ENCODE assay signal across 1 cellular context in genomic region chr5:103562453-103563157, GRCh38.
A peak's percentile ranks its signal among the peaks of the same experiment; 100 is the strongest.
TF ChIP-seq lines count a peak whose summit lies in the region.

NUDT12 (minus strand) TSS chr5:103562789; CDS start chr5:103560248, 2,541 bp downstream.

TF ChIP-seq in HepG2, 621 proteins besides CTCF, POLR2A, EP300 and RAD21 (continued from another document and continues in another):
- TF ChIP-seq, protein P1, sequence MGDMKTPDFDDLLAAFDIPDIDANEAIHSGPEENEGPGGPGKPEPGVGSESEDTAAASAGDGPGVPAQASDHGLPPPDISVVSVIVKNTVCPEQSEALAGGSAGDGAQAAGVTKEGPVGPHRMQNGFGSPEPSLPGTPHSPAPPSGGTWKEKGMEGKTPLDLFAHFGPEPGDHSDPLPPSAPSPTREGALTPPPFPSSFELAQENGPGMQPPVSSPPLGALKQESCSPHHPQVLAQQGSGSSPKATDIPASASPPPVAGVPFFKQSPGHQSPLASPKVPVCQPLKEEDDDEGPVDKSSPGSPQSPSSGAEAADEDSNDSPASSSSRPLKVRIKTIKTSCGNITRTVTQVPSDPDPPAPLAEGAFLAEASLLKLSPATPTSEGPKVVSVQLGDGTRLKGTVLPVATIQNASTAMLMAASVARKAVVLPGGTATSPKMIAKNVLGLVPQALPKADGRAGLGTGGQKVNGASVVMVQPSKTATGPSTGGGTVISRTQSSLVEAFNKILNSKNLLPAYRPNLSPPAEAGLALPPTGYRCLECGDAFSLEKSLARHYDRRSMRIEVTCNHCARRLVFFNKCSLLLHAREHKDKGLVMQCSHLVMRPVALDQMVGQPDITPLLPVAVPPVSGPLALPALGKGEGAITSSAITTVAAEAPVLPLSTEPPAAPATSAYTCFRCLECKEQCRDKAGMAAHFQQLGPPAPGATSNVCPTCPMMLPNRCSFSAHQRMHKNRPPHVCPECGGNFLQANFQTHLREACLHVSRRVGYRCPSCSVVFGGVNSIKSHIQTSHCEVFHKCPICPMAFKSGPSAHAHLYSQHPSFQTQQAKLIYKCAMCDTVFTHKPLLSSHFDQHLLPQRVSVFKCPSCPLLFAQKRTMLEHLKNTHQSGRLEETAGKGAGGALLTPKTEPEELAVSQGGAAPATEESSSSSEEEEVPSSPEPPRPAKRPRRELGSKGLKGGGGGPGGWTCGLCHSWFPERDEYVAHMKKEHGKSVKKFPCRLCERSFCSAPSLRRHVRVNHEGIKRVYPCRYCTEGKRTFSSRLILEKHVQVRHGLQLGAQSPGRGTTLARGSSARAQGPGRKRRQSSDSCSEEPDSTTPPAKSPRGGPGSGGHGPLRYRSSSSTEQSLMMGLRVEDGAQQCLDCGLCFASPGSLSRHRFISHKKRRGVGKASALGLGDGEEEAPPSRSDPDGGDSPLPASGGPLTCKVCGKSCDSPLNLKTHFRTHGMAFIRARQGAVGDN (CRISPR knock-in tag; IDR thresholded peaks at IDR 0.05) = peak; percentile 66
- TF ChIP-seq ZMYM4 (CRISPR knock-in tag; IDR thresholded peaks at IDR 0.05) (0 out of 2 replicates have a peak, but pooled peaks have one; percentile 13), FLYWCH1 (CRISPR knock-in tag; IDR thresholded peaks at IDR 0.05) (no peak), KMT2B (CRISPR knock-in tag; IDR thresholded peaks at IDR 0.05) (peak; percentile 54; the same call in 1 of the 2 replicates), JUND (CRISPR knock-in tag; IDR thresholded peaks at IDR 0.05) (no peak), ETV6 (CRISPR knock-in tag; conservative IDR thresholded peaks at IDR 0.05) (no peak), BORCS8-MEF2B (CRISPR knock-in tag; IDR thresholded peaks at IDR 0.05) (no peak), ZFP62 (CRISPR knock-in tag; IDR thresholded peaks at IDR 0.05) (no peak), ZSCAN25 (CRISPR knock-in tag; IDR thresholded peaks at IDR 0.05) (no peak), ZNF232 (CRISPR knock-in tag; IDR thresholded peaks at IDR 0.05; ENCODE audit: borderline replicate concordance) (no peak), ZNF430 (CRISPR knock-in tag; IDR thresholded peaks at IDR 0.05) (no peak), ASH2L (IDR thresholded peaks at IDR 0.05; ENCODE audit: insufficient read length, low read depth, low read length) (peak; percentile 47), YEATS4 (CRISPR knock-in tag; IDR thresholded peaks at IDR 0.05; ENCODE audit: borderline replicate concordance) (0 out of 2 replicates have a peak, but pooled peaks have one; percentile 21), ZNF790 (CRISPR knock-in tag; IDR thresholded peaks at IDR 0.05; ENCODE audit: borderline replicate concordance) (no peak), RFX5 (IDR thresholded peaks at IDR 0.05; ENCODE audit: low read depth, low read length) (no peak), GABPB1 (CRISPR knock-in tag; IDR thresholded peaks at IDR 0.05) (peak; percentile 77), ZNF558 (CRISPR knock-in tag; IDR thresholded peaks at IDR 0.05; ENCODE audit: borderline replicate concordance) (no peak), ZNF724P (CRISPR knock-in tag; IDR thresholded peaks at IDR 0.05; ENCODE audit: borderline replicate concordance) (no peak), ZNF33B (CRISPR knock-in tag; IDR thresholded peaks at IDR 0.05) (no peak), SAP130 (CRISPR knock-in tag; IDR thresholded peaks at IDR 0.05; ENCODE audit: low read depth) (peak; percentile 16; the same call in 1 of the 2 replicates), BRF2 (CRISPR knock-in tag; IDR thresholded peaks at IDR 0.05) (no peak), RBM39 (IDR thresholded peaks at IDR 0.05; ENCODE audit: low read depth, low read length, poor library complexity, severe bottlenecking) (no peak), GABPA (IDR thresholded peaks at IDR 0.05; ENCODE audit: low read depth, low read length) (peak; percentile 60), GABPA (CRISPR knock-in tag; IDR thresholded peaks at IDR 0.05; ENCODE audit: low read depth) (peak; percentile 82), IRF9 (CRISPR knock-in tag; IDR thresholded peaks at IDR 0.05; ENCODE audit: borderline replicate concordance) (0 out of 2 replicates have a peak, but pooled peaks have one; percentile 31), NCOA5 (CRISPR knock-in tag; IDR thresholded peaks at IDR 0.05) (no peak), PPARG (CRISPR knock-in tag; conservative IDR thresholded peaks at IDR 0.05) (no peak), CBX1 (IDR thresholded peaks at IDR 0.05; ENCODE audit: low read depth) (no peak), POLR2G (IDR thresholded peaks at IDR 0.05; ENCODE audit: low read depth, low read length) (peak; percentile 59), ZNF567 (CRISPR knock-in tag; IDR thresholded peaks at IDR 0.05; ENCODE audit: borderline replicate concordance) (no peak), KDM5B (CRISPR knock-in tag; IDR thresholded peaks at IDR 0.05; ENCODE audit: borderline replicate concordance) (no peak), MAZ (IDR thresholded peaks at IDR 0.05; ENCODE audit: borderline replicate concordance, low read depth, low read length) (no peak), MAZ (CRISPR knock-in tag; IDR thresholded peaks at IDR 0.05; ENCODE audit: low read depth) (no peak), MIER3 (CRISPR knock-in tag; IDR thresholded peaks at IDR 0.05; ENCODE audit: borderline replicate concordance) (no peak), PCBP1 (IDR thresholded peaks at IDR 0.05; ENCODE audit: borderline replicate concordance, low read depth, low read length) (no peak), PHF8 (CRISPR knock-in tag; IDR thresholded peaks at IDR 0.05) (peak; percentile 68; the same call in 1 of the 2 replicates), ATF7-NPFF (CRISPR knock-in tag; IDR thresholded peaks at IDR 0.05; ENCODE audit: low read depth) (no peak), ARID5B (CRISPR knock-in tag; IDR thresholded peaks at IDR 0.05) (no peak; the same call in 1 of the 2 replicates), ZNF253 (CRISPR knock-in tag; IDR thresholded peaks at IDR 0.05; ENCODE audit: borderline replicate concordance) (no peak), ZFX (CRISPR knock-in tag; IDR thresholded peaks at IDR 0.05; ENCODE audit: low read depth) (peak; percentile 59), ZFP36 (IDR thresholded peaks at IDR 0.05; ENCODE audit: borderline replicate concordance, low read depth, low read length, partially characterized antibody) (no peak), HOXD1 (CRISPR knock-in tag; IDR thresholded peaks at IDR 0.05) (no peak), KDM2A (CRISPR knock-in tag; IDR thresholded peaks at IDR 0.05; ENCODE audit: borderline replicate concordance, low read depth) (peak; percentile 34; the same call in 1 of the 2 replicates), ZBTB46 (CRISPR knock-in tag; IDR thresholded peaks at IDR 0.05; ENCODE audit: borderline replicate concordance) (no peak), NBN (conservative IDR thresholded peaks at IDR 0.05) (no peak), THAP11 (CRISPR knock-in tag; IDR thresholded peaks at IDR 0.05) (peak; percentile 91), PHF20 (CRISPR knock-in tag; IDR thresholded peaks at IDR 0.05) (peak; percentile 50; the same call in 1 of the 2 replicates)
- TF ChIP-seq, protein P2, sequence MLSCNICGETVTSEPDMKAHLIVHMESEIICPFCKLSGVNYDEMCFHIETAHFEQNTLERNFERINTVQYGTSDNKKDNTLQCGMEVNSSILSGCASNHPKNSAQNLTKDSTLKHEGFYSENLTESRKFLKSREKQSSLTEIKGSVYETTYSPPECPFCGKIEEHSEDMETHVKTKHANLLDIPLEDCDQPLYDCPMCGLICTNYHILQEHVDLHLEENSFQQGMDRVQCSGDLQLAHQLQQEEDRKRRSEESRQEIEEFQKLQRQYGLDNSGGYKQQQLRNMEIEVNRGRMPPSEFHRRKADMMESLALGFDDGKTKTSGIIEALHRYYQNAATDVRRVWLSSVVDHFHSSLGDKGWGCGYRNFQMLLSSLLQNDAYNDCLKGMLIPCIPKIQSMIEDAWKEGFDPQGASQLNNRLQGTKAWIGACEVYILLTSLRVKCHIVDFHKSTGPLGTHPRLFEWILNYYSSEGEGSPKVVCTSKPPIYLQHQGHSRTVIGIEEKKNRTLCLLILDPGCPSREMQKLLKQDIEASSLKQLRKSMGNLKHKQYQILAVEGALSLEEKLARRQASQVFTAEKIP (CRISPR knock-in tag; IDR thresholded peaks at IDR 0.05; ENCODE audit: borderline replicate concordance) = no peak
- TF ChIP-seq, protein P3, sequence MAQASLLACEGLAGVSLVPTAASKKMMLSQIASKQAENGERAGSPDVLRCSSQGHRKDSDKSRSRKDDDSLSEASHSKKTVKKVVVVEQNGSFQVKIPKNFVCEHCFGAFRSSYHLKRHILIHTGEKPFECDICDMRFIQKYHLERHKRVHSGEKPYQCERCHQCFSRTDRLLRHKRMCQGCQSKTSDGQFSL (CRISPR knock-in tag; IDR thresholded peaks at IDR 0.05) = 0 out of 2 replicates have a peak, but pooled peaks have one; percentile 26
- TF ChIP-seq, protein P4, sequence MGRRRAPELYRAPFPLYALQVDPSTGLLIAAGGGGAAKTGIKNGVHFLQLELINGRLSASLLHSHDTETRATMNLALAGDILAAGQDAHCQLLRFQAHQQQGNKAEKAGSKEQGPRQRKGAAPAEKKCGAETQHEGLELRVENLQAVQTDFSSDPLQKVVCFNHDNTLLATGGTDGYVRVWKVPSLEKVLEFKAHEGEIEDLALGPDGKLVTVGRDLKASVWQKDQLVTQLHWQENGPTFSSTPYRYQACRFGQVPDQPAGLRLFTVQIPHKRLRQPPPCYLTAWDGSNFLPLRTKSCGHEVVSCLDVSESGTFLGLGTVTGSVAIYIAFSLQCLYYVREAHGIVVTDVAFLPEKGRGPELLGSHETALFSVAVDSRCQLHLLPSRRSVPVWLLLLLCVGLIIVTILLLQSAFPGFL (CRISPR knock-in tag; IDR thresholded peaks at IDR 0.05) = no peak
- TF ChIP-seq, protein P5, sequence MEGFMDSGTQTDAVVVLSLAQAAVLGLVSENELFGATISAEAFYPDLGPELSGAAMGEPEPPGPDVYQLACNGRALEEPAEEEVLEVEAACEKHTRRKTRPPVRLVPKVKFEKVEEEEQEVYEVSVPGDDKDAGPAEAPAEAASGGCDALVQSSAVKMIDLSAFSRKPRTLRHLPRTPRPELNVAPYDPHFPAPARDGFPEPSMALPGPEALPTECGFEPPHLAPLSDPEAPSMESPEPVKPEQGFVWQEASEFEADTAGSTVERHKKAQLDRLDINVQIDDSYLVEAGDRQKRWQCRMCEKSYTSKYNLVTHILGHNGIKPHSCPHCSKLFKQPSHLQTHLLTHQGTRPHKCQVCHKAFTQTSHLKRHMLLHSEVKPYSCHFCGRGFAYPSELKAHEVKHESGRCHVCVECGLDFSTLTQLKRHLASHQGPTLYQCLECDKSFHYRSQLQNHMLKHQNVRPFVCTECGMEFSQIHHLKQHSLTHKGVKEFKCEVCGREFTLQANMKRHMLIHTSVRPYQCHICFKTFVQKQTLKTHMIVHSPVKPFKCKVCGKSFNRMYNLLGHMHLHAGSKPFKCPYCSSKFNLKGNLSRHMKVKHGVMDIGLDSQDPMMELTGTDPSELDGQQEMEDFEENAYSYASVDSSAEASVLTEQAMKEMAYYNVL (CRISPR knock-in tag; IDR thresholded peaks at IDR 0.05; ENCODE audit: borderline replicate concordance) = no peak
